In the genomic region with DNA sequence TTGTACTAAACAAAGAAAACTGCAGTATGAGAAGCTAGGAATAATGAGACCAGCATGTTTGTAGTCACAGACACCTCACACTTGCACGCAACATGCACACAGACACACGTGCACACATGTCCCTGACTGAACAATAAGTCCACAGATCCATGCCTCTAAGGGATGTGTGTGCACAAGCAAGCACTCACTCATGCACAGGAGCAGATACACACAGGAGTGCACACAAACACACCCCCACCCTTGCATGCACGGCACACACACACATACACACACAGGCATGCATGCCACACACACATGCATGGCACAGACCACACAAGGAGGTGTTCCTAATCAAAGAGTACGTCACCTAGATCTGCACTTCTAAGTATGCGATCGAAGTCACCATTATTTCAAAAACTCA, we compare ENCODE assay signal across 24 cellular contexts.
"Had no signal": no experiment of that assay in that cellular context is flagged by ENCODE, and none has a peak within 500 bp of the region (broad histone marks: within the 10 kb centered on the region; RNA-seq: fewer than 3 reads in every experiment).

No MANE protein-coding gene starts in this region.

- DNase-seq: KBM-7, MG63, NCI-H1092, NCI-H1105 treated with DMSO at 0.1 percent for 48 hours, NCI-H1417 treated with DMSO at 0.1 percent for 48 hours, NCI-H146, NCI-H1694 treated with DMSO at 0.1 percent for 48 hours, NCI-H1930, NCI-H2081, NCI-H2107, NCI-H226, NCI-H446, NCI-H510A, NCI-H524 treated with DMSO at 0.1 percent for 48 hours, NCI-H69, NCI-H774, Right ventricle myocardium superior, RPMI8226, SIG-M5 had no signal

- H3K4me3 ChIP-seq: MG63, SJSA1, SK-N-MC had no signal

- H3K27me3 ChIP-seq: MG63, SJSA1 had no signal

- H3K36me3 ChIP-seq: MG63, SJSA1 had no signal

- H3K9me3 ChIP-seq: MG63, SJSA1 had no signal

- H3K27ac ChIP-seq: HL-60, SJSA1, SK-N-MC had no signal

- H3K4me1 ChIP-seq: SJSA1 had no signal

- FAIRE-seq: HTR-8/SVneo, RCC 7860 had no signal
